In genomic region chr12:46517579-46517962, GRCh38 we compare ENCODE assay signal across 8 cellular contexts.
DNase-seq lines count a peak whose midpoint lies in the region; ATAC-seq, FAIRE-seq and TF ChIP-seq lines count a peak whose summit lies in the region.

No MANE protein-coding gene starts in this region.

- peaks cover 27% of the 10 kb centered on the region for H3K4me1 Mint-ChIP-seq in central memory CD8-positive, alpha-beta T cell

- no peaks in the 10 kb centered on the region for H3K27me3 Mint-ChIP-seq in central memory CD8-positive, alpha-beta T cell

- no peak overlapping the region for H3K4me3 Mint-ChIP-seq in central memory CD8-positive, alpha-beta T cell

- H3K27ac Mint-ChIP-seq in central memory CD8-positive, alpha-beta T cell (ENCODE audit: low read depth), result peak overlapping the region; percentile 39

- ATAC-seq in GM19438 (IDR thresholded peaks at IDR 0.05; ENCODE audit: low read depth, unreplicated experiment), result peak; percentile 37
- peak; percentile 26 for ATAC-seq in HG03159 (IDR thresholded peaks at IDR 0.05; ENCODE audit: unreplicated experiment)
- no peak for ATAC-seq in central memory CD8-positive, alpha-beta T cell (replicated peaks; ENCODE audit: extremely low read depth, poor library complexity, severe bottlenecking)

- no peaks in the 10 kb centered on the region for H3K36me3 Mint-ChIP-seq in central memory CD8-positive, alpha-beta T cell (ENCODE audit: insufficient read depth)

- FAIRE-seq in D721Med (lab: Jason Lieb, UNC), result no peak

- no peaks in the 10 kb centered on the region for H3K9me3 Mint-ChIP-seq in central memory CD8-positive, alpha-beta T cell

- DNase-seq in D721Med (ENCODE audit: insufficient read length, low spot score) (no peak), DMS79 (lab: John Stamatoyannopoulos, UW) (no peak), mesenteric fat pad (ENCODE audit: low spot score) (no peak), NCI-H446 (lab: John Stamatoyannopoulos, UW) (no peak), OCI-M2 (lab: John Stamatoyannopoulos, UW; ENCODE audit: unreplicated experiment) (no peak)
- DNase-seq in central memory CD8-positive, alpha-beta T cell (ENCODE audit: low spot score in 2 of 2), result no peak

- peak; percentile 4 for TF ChIP-seq CTCF in D721Med (IDR thresholded peaks at IDR 0.05; ENCODE audit: insufficient read depth, missing control alignments)
